ENCODE assay signal across 1 cellular context in genomic region chr7:13257661-13258060, GRCh38.
TF ChIP-seq lines count a peak whose summit lies in the region.

No MANE protein-coding gene starts in this region.

TF ChIP-seq in K562, 482 proteins besides CTCF, POLR2A, EP300 and RAD21 (continued from another document):
- no peak for TF ChIP-seq AFF4 (CRISPR knock-in tag; IDR thresholded peaks at IDR 0.05)
- TF ChIP-seq ZNF655 (CRISPR knock-in tag; IDR thresholded peaks at IDR 0.05) = no peak
- no peak for TF ChIP-seq YBX1 (IDR thresholded peaks at IDR 0.05)
- TF ChIP-seq ZNF140 (CRISPR knock-in tag; IDR thresholded peaks at IDR 0.05) = no peak
- TF ChIP-seq FOSL1 (tag; conservative IDR thresholded peaks at IDR 0.05) = no peak
- no peak for TF ChIP-seq PTBP1 (IDR thresholded peaks at IDR 0.05; ENCODE audit: low read depth, low read length)
- no peak for TF ChIP-seq ZNF780A (CRISPR knock-in tag; IDR thresholded peaks at IDR 0.05)
- TF ChIP-seq PRPF4 (IDR thresholded peaks at IDR 0.05; ENCODE audit: insufficient read depth, low read depth, low read length, poor library complexity, severe bottlenecking) = no peak
- TF ChIP-seq NEUROD1 (IDR thresholded peaks at IDR 0.05; ENCODE audit: borderline replicate concordance, low read depth, low read length, partially characterized antibody) = no peak
- TF ChIP-seq, protein P1, sequence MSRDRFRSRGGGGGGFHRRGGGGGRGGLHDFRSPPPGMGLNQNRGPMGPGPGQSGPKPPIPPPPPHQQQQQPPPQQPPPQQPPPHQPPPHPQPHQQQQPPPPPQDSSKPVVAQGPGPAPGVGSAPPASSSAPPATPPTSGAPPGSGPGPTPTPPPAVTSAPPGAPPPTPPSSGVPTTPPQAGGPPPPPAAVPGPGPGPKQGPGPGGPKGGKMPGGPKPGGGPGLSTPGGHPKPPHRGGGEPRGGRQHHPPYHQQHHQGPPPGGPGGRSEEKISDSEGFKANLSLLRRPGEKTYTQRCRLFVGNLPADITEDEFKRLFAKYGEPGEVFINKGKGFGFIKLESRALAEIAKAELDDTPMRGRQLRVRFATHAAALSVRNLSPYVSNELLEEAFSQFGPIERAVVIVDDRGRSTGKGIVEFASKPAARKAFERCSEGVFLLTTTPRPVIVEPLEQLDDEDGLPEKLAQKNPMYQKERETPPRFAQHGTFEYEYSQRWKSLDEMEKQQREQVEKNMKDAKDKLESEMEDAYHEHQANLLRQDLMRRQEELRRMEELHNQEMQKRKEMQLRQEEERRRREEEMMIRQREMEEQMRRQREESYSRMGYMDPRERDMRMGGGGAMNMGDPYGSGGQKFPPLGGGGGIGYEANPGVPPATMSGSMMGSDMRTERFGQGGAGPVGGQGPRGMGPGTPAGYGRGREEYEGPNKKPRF (IDR thresholded peaks at IDR 0.05; ENCODE audit: low read depth, low read length) = no peak
